ENCODE assay signal across 7 cellular contexts in genomic region chr7:74217455-74218342, GRCh38. TPM values are rescaled to one million over a fixed set of nuclear protein-coding genes. Genes with fewer than 3 reads are reported as not detected.
DNase-seq lines count a peak whose midpoint lies in the region; ATAC-seq and TF ChIP-seq lines count a peak whose summit lies in the region.

No MANE protein-coding gene starts in this region.

- no peaks in the 10 kb centered on the region for H3K27me3 Mint-ChIP-seq in T-cell

- no peak for TF ChIP-seq POLR2A in spleen (IDR thresholded peaks at IDR 0.05)

- DNase-seq in T-cell (peak in 2 of 34 experiments; percentile 7 to 44), spleen (peak; percentile 84), amniotic stem cell (lab: John Stamatoyannopoulos, UW) (no peak), NCI-H2196 (lab: John Stamatoyannopoulos, UW; ENCODE audit: unreplicated experiment) (no peak)

- ATAC-seq in GM19025 (IDR thresholded peaks at IDR 0.05; ENCODE audit: low read depth, unreplicated experiment) = peak; percentile 59
- ATAC-seq in HG03064 (IDR thresholded peaks at IDR 0.05; ENCODE audit: low read depth, unreplicated experiment) = peak; percentile 49
- ATAC-seq in T-cell (replicated peaks in 1 of 4) = peak; percentile 33 to 60 (median 55)
- ATAC-seq in HG03442 (IDR thresholded peaks at IDR 0.05; ENCODE audit: unreplicated experiment) = no peak

- no peak for TF ChIP-seq CTCF in spleen (IDR thresholded peaks at IDR 0.05 in 8 of 11, conservative IDR thresholded peaks at IDR 0.05 in 3 of 11)

- H3K9me3 ChIP-seq in spleen = no peaks in the 10 kb centered on the region

- WGBS in spleen, 5 donors = 11 to 25% (median 23%) methylated on average over 19 to 20 of the region's 20 CpGs

- H3K27ac ChIP-seq in spleen = peak overlapping the region; percentile 27 to 85 (median 74)

- no peaks in the 10 kb centered on the region for H3K27me3 ChIP-seq in spleen (replicated peaks in 1 of 7)

- intact Hi-C loops in spleen (cut with DNase I; ENCODE audit: low total_unique reads) = no loop called here

- POLR2A ChIA-PET in T-cell (lab: Charles Lee) = no interaction called here

- H3K4me1 ChIP-seq in spleen = peaks cover 28 to 74% (median 58%) of the 10 kb centered on the region in 6 donors

- peak overlapping the region; percentile 3 to 62 (median 17) for H3K4me3 Mint-ChIP-seq in T-cell

- H3K4me1 Mint-ChIP-seq in T-cell = peaks cover 16 to 23% (median 17%) of the 10 kb centered on the region in 3 donors

- peak overlapping the region in 4 of 8 donors; percentile 10 to 44 (median 12) for H3K4me3 ChIP-seq in spleen

- H3K27ac Mint-ChIP-seq in T-cell = peak overlapping the region in 1 of 2 donors; percentile 23

- no peaks in the 10 kb centered on the region for H3K36me3 Mint-ChIP-seq in T-cell

- H3K36me3 ChIP-seq in spleen = peaks cover 0 to 74% (median 5%) of the 10 kb centered on the region in 6 donors

- H3K9me3 Mint-ChIP-seq in T-cell = no peaks in the 10 kb centered on the region

- CTCF ChIA-PET in T-cell (lab: Charles Lee) = no interaction called here

RNA-seq across cellular contexts. Expression of gene LAT2, which starts 7.9 kb away (rescaled TPM):
- total RNA-seq in T-cell = 10 to 100 TPM in 1 of 5 donors, 1 to 10 TPM in 4; 4.1 to 12.3 (median 6.4) TPM
- total RNA-seq in spleen = 100 to 1,000 TPM in 1 of 7 donors, 10 to 100 TPM in 6; 58.9 to 100 (median 76.4) TPM
- 100 to 1,000 TPM; 108 to 130 (median 127) TPM for polyA plus RNA-seq in spleen

RNA-seq across cellular contexts. Expression of gene RFC2, which starts 36.5 kb away (rescaled TPM):
- total RNA-seq in T-cell = 10 to 100 TPM; 13.3 to 17.6 (median 14.8) TPM
- 10 to 100 TPM in 6 of 7 donors, 1 to 10 TPM in 1; 7.5 to 24.7 (median 19.0) TPM for total RNA-seq in spleen
- polyA plus RNA-seq in spleen = 10 to 100 TPM; 17.0 to 25.0 (median 23.2) TPM

RNA-seq across cellular contexts. Expression of gene EIF4H, which starts 43.5 kb away (rescaled TPM):
- 100 to 1,000 TPM; 174 to 258 (median 186) TPM for total RNA-seq in T-cell
- total RNA-seq in spleen = 100 to 1,000 TPM; 179 to 224 (median 197) TPM
- polyA plus RNA-seq in spleen = 100 to 1,000 TPM in 1 of 3 donors, 10 to 100 TPM in 2; 75.5 to 133 (median 98.4) TPM

Comparison
In these comparisons a context has a peak if more than half of its experiments do, and no peak if none do; other contexts are left out.
1. RNA of gene LAT2, which starts 7.9 kb away (total RNA-seq): 58.9 to 100 TPM in spleen; 4.1 to 12.3 TPM in T-cell; every median in the first group is over 4 times any median in the second.